Comparison of ENCODE assay signal across 8 cellular contexts in genomic region chr1:110084226-110085078, GRCh38. TPM values are rescaled to one million over a fixed set of nuclear protein-coding genes. Genes with fewer than 3 reads are reported as not detected.
DNase-seq lines count a peak whose midpoint lies in the region; ATAC-seq and TF ChIP-seq lines count a peak whose summit lies in the region.

No MANE protein-coding gene starts in this region.

- peaks cover 61 to 85% of the 10 kb centered on the region in 2 donors for H3K27me3 Mint-ChIP-seq in CD8-positive, alpha-beta memory T cell

- no peak for ATAC-seq in HG02623 (IDR thresholded peaks at IDR 0.05; ENCODE audit: unreplicated experiment)

- in situ Hi-C loops in astrocyte of the cerebellum (cut with HindIII; ENCODE audit: low sequenced_read_pairs), result no loop called here

- H3K9me3 Mint-ChIP-seq in CD8-positive, alpha-beta memory T cell, result no peaks in the 10 kb centered on the region

- H3K27ac ChIP-seq in CD8-positive, alpha-beta memory T cell (ENCODE audit: low read depth, low read length), result no peak overlapping the region
- H3K27ac ChIP-seq in skeletal muscle tissue (ENCODE audit: low read depth, low read length), result peak overlapping the region; percentile 47

- peak overlapping the region in 3 of 8 donors; percentile 28 to 52 (median 51) for H3K27ac Mint-ChIP-seq in CD8-positive, alpha-beta memory T cell

- peak overlapping the region; percentile 70 to 77 (median 70) for H3K9ac ChIP-seq in skeletal muscle tissue (ENCODE audit: low read depth in 1 of 3, low read length in 3 of 3)

- peak in 3 of 5 donors; percentile 12 to 38 (median 17) for DNase-seq in CD8-positive, alpha-beta memory T cell
- peak; percentile 17 for DNase-seq in LHCN-M2 (ENCODE audit: low read depth)
- peak; percentile 4 for DNase-seq in astrocyte of the cerebellum (ENCODE audit: low read depth)
- DNase-seq in iPS-NIHi11 (ENCODE audit: low spot score), result peak; percentile 46
- DNase-seq in iPS-NIHi7 (ENCODE audit: extremely low spot score), result no peak
- DNase-seq in putamen (ENCODE audit: low spot score), result no peak

- CTCF ChIA-PET in CD8-positive, alpha-beta memory T cell (lab: Charles Lee), result no interaction called here

- no peaks in the 10 kb centered on the region for H3K36me3 ChIP-seq in CD8-positive, alpha-beta memory T cell (ENCODE audit: insufficient read depth, low read length)
- no peaks in the 10 kb centered on the region for H3K36me3 ChIP-seq in skeletal muscle tissue (ENCODE audit: control insufficient read depth in 3 of 3, insufficient read depth in 3 of 3, low read length in 3 of 3)

- H3K4me1 ChIP-seq in CD8-positive, alpha-beta memory T cell (ENCODE audit: insufficient read depth, low read length), result peaks cover 7% of the 10 kb centered on the region
- peaks cover 11 to 23% (median 16%) of the 10 kb centered on the region in 3 donors for H3K4me1 ChIP-seq in skeletal muscle tissue (ENCODE audit: control insufficient read depth in 3 of 3, insufficient read depth in 3 of 3, low read length in 3 of 3)

- H3K4me3 ChIP-seq in CD8-positive, alpha-beta memory T cell (ENCODE audit: low read length), result peak overlapping the region; percentile 58
- H3K4me3 ChIP-seq in astrocyte of the cerebellum (ENCODE audit: low read depth, low read length) (peak overlapping the region; percentile 40), skeletal muscle tissue (ENCODE audit: low read length in 3 of 3) (peak overlapping the region; percentile 73 to 78 (median 74))

- peaks cover 35% of the 10 kb centered on the region for H3K27me3 ChIP-seq in CD8-positive, alpha-beta memory T cell (ENCODE audit: insufficient read depth, low read length, poor library complexity, severe bottlenecking)
- peaks cover 44 to 60% (median 45%) of the 10 kb centered on the region in 3 donors for H3K27me3 ChIP-seq in skeletal muscle tissue (ENCODE audit: control insufficient read depth in 3 of 3, insufficient read depth in 3 of 3, low read length in 3 of 3)

- peaks cover 1 to 4% (median 2%) of the 10 kb centered on the region in 3 donors for H3K36me3 Mint-ChIP-seq in CD8-positive, alpha-beta memory T cell

- H3K4me3 Mint-ChIP-seq in CD8-positive, alpha-beta memory T cell, result peak overlapping the region; percentile 84 to 93 (median 85)

- H3K4me1 Mint-ChIP-seq in CD8-positive, alpha-beta memory T cell, result peaks cover 11 to 20% (median 18%) of the 10 kb centered on the region in 3 donors

- TF ChIP-seq CTCF in astrocyte of the cerebellum (IDR thresholded peaks at IDR 0.05; ENCODE audit: low read depth, low read length, missing control alignments), result no peak

- POLR2A ChIA-PET in CD8-positive, alpha-beta memory T cell (lab: Charles Lee), result no interaction called here

- H3K9me3 ChIP-seq in CD8-positive, alpha-beta memory T cell (ENCODE audit: low read length), result no peaks in the 10 kb centered on the region
- H3K9me3 ChIP-seq in skeletal muscle tissue (ENCODE audit: control insufficient read depth in 3 of 3, low read length in 3 of 3), result no peaks in the 10 kb centered on the region

RNA-seq across cellular contexts. Expression of gene ALX3, which starts 14.0 kb away (rescaled TPM):
- total RNA-seq in CD8-positive, alpha-beta memory T cell, result not detected
- polyA plus RNA-seq in CD8-positive, alpha-beta memory T cell, result not detected
- total RNA-seq in LHCN-M2 (2014; rRNA removed), result not detected in 2 replicates
- polyA plus RNA-seq in LHCN-M2 (2012), result not detected
- not detected for total RNA-seq in skeletal muscle tissue

RNA-seq across cellular contexts. Expression of gene UBL4B, which starts 27.8 kb away (rescaled TPM):
- not detected for total RNA-seq in CD8-positive, alpha-beta memory T cell
- not detected for polyA plus RNA-seq in CD8-positive, alpha-beta memory T cell
- total RNA-seq in LHCN-M2 (2014; rRNA removed) (not detected in 2 replicates), skeletal muscle tissue (not detected)
- polyA plus RNA-seq in LHCN-M2 (2012), result not detected

RNA-seq across cellular contexts. Expression of gene STRIP1, which starts 50.0 kb away (rescaled TPM):
- 10 to 100 TPM; 35.1 to 37.3 TPM for total RNA-seq in CD8-positive, alpha-beta memory T cell
- 27.7 TPM for polyA plus RNA-seq in CD8-positive, alpha-beta memory T cell
- 41.2 and 46.2 TPM in 2 replicates for total RNA-seq in LHCN-M2 (2014; rRNA removed)
- polyA plus RNA-seq in LHCN-M2 (2012), result 24.0 TPM
- 37.1 TPM for total RNA-seq in skeletal muscle tissue

Comparison
In these comparisons a context has a peak if more than half of its experiments do, and no peak if none do; other contexts are left out.
1. DNase-seq: peak in CD8-positive, alpha-beta memory T cell (3 of 5), LHCN-M2 (single experiment), astrocyte of the cerebellum (single experiment) and iPS-NIHi11 (single experiment); none in iPS-NIHi7 (single experiment) and putamen (single experiment).
2. Peak in every context shown above with its lines, with median percentiles within 50 percentile points of each other: H3K4me3 ChIP-seq.